8 cellular contexts compared by ENCODE assay signal in the genomic region with DNA sequence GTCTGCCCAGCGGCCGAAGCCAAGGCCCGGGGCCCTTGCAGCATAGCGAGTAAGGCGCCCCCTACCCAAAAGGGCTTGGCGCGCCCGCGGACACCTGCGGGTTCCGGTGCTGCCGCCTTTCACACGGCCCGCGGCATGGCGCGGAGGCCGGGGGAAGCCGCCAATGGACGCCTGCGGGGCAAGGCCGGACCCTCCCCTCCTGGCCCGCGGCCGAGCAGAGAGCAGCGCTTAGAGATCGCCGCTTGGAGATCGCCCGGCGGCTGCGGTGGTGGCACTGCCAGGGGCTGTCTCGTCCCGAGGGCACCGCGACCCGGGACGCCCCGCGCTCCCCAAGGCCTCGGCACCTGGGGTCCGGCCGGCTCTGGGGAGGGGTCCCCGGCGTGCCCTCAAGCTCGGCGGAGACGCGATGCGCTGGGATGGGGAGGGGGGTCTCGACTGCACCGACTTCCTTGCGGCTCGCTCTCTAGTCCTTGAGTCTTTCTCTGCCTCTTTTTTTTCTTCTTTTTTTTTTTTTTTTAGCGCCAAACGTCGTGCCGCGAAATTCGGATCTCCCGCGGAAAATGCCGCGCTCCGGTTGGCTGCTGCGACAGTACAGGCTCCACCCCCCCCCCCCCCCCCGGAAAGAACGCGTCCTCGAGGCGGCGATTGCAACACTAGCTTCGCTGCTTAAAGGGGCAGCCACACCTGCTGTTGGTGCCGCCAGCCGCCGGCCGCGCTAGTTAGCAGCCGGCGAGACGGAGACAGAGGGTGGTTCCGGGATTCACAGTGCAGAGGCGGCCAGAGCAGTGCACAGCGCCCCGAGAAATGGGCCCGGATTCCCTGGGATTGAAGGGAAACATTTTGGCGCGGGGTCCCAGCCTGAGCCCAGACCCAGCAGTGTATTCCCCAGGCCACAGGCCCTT. TPM values are rescaled to one million over a fixed set of nuclear protein-coding genes. Genes with fewer than 3 reads are reported as not detected.
DNase-seq lines count a peak whose midpoint lies in the region; ATAC-seq and TF ChIP-seq lines count a peak whose summit lies in the region.

Gene E2F2 (minus strand): TSS at position 484 of the 902 bp plus-strand sequence. CDS start 440 bp downstream, at position 44.

- H3K27ac Mint-ChIP-seq in Calu3 (ENCODE audit: unreplicated experiment) = peak within 1 kb of the TSS; percentile 86
- peak within 1 kb of the TSS; percentile 95 for H3K27ac Mint-ChIP-seq in activated naive CD4-positive, alpha-beta T cell treated with anti-CD3 and anti-CD28 coated beads for 36 hours

- ATAC-seq in GM21526 (IDR thresholded peaks at IDR 0.05; ENCODE audit: low FRiP score, unreplicated experiment) (peak; percentile 45), thoracic aorta (ENCODE audit: insufficient number of reproducible peaks, low FRiP score, low read depth) (no peak)

- H3K4me1 ChIP-seq in osteoblast (ENCODE audit: insufficient read depth, low read length) (peaks cover 18% of the 10 kb centered on the region), thoracic aorta (ENCODE audit: control insufficient read depth in 1 of 2, low read depth in 2 of 2) (peaks cover 13 to 26% of the 10 kb centered on the region in 2 donors)

- peak within 1 kb of the TSS; percentile 93 for H2AFZ ChIP-seq in osteoblast (ENCODE audit: low read length)

- TF ChIP-seq CTCF in Calu3 (IDR thresholded peaks at IDR 0.05; ENCODE audit: unreplicated experiment) (no peak), osteoblast (IDR thresholded peaks at IDR 0.05; ENCODE audit: extremely low read depth, low read depth, low read length) (peak; percentile 6), thoracic aorta (IDR thresholded peaks at IDR 0.05) (peak; percentile 21)

- H3K36me3 ChIP-seq in osteoblast (ENCODE audit: insufficient read depth, low read length) (no peaks in the 10 kb centered on the region), thoracic aorta (no peaks in the 10 kb centered on the region)

- H3K27me3 ChIP-seq in osteoblast (ENCODE audit: insufficient read depth, low read length) (no peaks in the 10 kb centered on the region), thoracic aorta (replicated peaks; ENCODE audit: insufficient read depth) (no peaks in the 10 kb centered on the region)

- no peaks in the 10 kb centered on the region for H3K9me3 ChIP-seq in osteoblast (ENCODE audit: low read depth, low read length)
- no peaks in the 10 kb centered on the region for H3K9me3 ChIP-seq in thoracic aorta

- intact Hi-C loops in Calu3 (cut with micrococcal nuclease; ENCODE audit: unreplicated experiment) = loop anchor here (10.0 kb wide), 1 partner anchor 316 kb away; the partner anchor contains the start of gene HTR1D
- intact Hi-C loops in activated naive CD4-positive, alpha-beta T cell treated with anti-CD3 and anti-CD28 coated beads for 36 hours (cut with micrococcal nuclease) = loop anchor here (1.0 to 10.0 kb wide), 6 partner anchors 8 to 506 kb away; partner anchors contain the start of genes ELOA, HNRNPR and TCEA3

- H3K27ac ChIP-seq in osteoblast (ENCODE audit: low read depth, low read length) (no peak within 1 kb of the TSS), thoracic aorta (peak within 1 kb of the TSS in 1 of 2 donors; percentile 41)

- no TSS peak for BruUV-seq in Calu3 (replicated peaks; lab: Mats Ljungman, UMichigan)

- no peaks in the 10 kb centered on the region for H3K79me2 ChIP-seq in osteoblast (ENCODE audit: insufficient read depth, low read length)

- CTCF ChIA-PET in Calu3 (lab: Charles Lee) = interaction anchor here (0.6 to 1.0 kb wide), 5 partner anchors 9 to 314 kb away, joined by 3 to 7 read pairs (median 4); partner anchors contain the start of gene HTR1D
- CTCF ChIA-PET in activated naive CD4-positive, alpha-beta T cell treated with anti-CD3 and anti-CD28 coated beads for 36 hours (lab: Charles Lee) = interaction anchor here (0.9 to 11.9 kb wide), 6 partner anchors 9 to 107 kb away, joined by 3 to 143 read pairs (median 20); no protein-coding TSS in a partner anchor

- peak within 1 kb of the TSS; percentile 87 for H3K4me2 ChIP-seq in osteoblast (ENCODE audit: insufficient read depth, low read length)

- no peaks in the 10 kb centered on the region for H4K20me1 ChIP-seq in osteoblast (ENCODE audit: insufficient read depth, low read length)

- H3K9me3 Mint-ChIP-seq in Calu3 (ENCODE audit: low read depth, unreplicated experiment) = no peaks in the 10 kb centered on the region
- H3K9me3 Mint-ChIP-seq in activated naive CD4-positive, alpha-beta T cell treated with anti-CD3 and anti-CD28 coated beads for 36 hours = no peaks in the 10 kb centered on the region

- peak within 1 kb of the TSS; percentile 77 for H3K4me3 Mint-ChIP-seq in Calu3 (ENCODE audit: low read depth, unreplicated experiment)
- H3K4me3 Mint-ChIP-seq in activated naive CD4-positive, alpha-beta T cell treated with anti-CD3 and anti-CD28 coated beads for 36 hours = peak within 1 kb of the TSS; percentile 91

- DNase-seq in Calu3 = peak; percentile 68
- peak; percentile 85 for DNase-seq in MV-4-11 (lab: John Stamatoyannopoulos, UW)
- DNase-seq in SK-N-DZ (ENCODE audit: low spot score) = peak; percentile 85
- peak; percentile 87 for DNase-seq in activated naive CD4-positive, alpha-beta T cell treated with anti-CD3 and anti-CD28 coated beads for 36 hours
- DNase-seq in globus pallidus (ENCODE audit: low spot score) = peak; percentile 78
- DNase-seq in osteoblast (ENCODE audit: insufficient read length, low spot score, missing footprints) = peak; percentile 98
- peak; percentile 41 for DNase-seq in thoracic aorta (ENCODE audit: low spot score)

- H3K4me1 Mint-ChIP-seq in Calu3 (ENCODE audit: low read depth, unreplicated experiment) = peaks cover 33% of the 10 kb centered on the region
- peaks cover 56% of the 10 kb centered on the region for H3K4me1 Mint-ChIP-seq in activated naive CD4-positive, alpha-beta T cell treated with anti-CD3 and anti-CD28 coated beads for 36 hours (ENCODE audit: low read depth)

- H3K4me3 ChIP-seq in osteoblast (ENCODE audit: insufficient read depth, low read length) = peak within 1 kb of the TSS; percentile 69
- peak within 1 kb of the TSS; percentile 76 for H3K4me3 ChIP-seq in thoracic aorta

- H3K36me3 Mint-ChIP-seq in Calu3 (ENCODE audit: insufficient read depth, unreplicated experiment) = peaks cover 18% of the 10 kb centered on the region
- peaks cover 22% of the 10 kb centered on the region for H3K36me3 Mint-ChIP-seq in activated naive CD4-positive, alpha-beta T cell treated with anti-CD3 and anti-CD28 coated beads for 36 hours (ENCODE audit: low read depth)

- no peaks in the 10 kb centered on the region for H3K27me3 Mint-ChIP-seq in Calu3 (ENCODE audit: unreplicated experiment)
- peaks cover 2% of the 10 kb centered on the region for H3K27me3 Mint-ChIP-seq in activated naive CD4-positive, alpha-beta T cell treated with anti-CD3 and anti-CD28 coated beads for 36 hours (ENCODE audit: low read depth)

RNA-seq across cellular contexts. Expression of gene E2F2, which starts in this region (rescaled TPM):
- total RNA-seq in Calu3 (2022) (6.2 and 8.1 TPM in 2 replicates), osteoblast (under 0.01 and 0.29 TPM in 2 replicates), thoracic aorta (under 1 TPM; 0.14 to 0.35 TPM)
- polyA plus RNA-seq in SK-N-DZ (2014; cell fraction: cytosol; rRNA removed) = 26.6 and 31.0 TPM in 2 replicates
- polyA plus RNA-seq in SK-N-DZ (2014; cell fraction: nucleus; rRNA removed) = 19.0 and 22.7 TPM in 2 replicates
- total RNA-seq in activated naive CD4-positive, alpha-beta T cell treated with anti-CD3 and anti-CD28 coated beads for 36 hours = 10 to 100 TPM; 31.3 to 33.8 TPM

Comparison
In these comparisons a context has a peak if more than half of its experiments do, and no peak if none do; other contexts are left out.
1. Peak in DNase-seq, H3K4me3 ChIP-seq and H3K4me2 ChIP-seq in osteoblast; RNA of the gene not detected or under 1 TPM.
2. Peak in DNase-seq and H3K4me3 ChIP-seq in thoracic aorta; RNA of the gene not detected or under 1 TPM.
3. DNase-seq: peak in every context shown above with its lines; median percentile 98 in osteoblast; 87 in activated naive CD4-positive, alpha-beta T cell treated with anti-CD3 and anti-CD28 coated beads for 36 hours; 85 in MV-4-11; 85 in SK-N-DZ; 78 in globus pallidus; 68 in Calu3; 41 in thoracic aorta.